ENCODE assay signal across 12 cellular contexts in the genomic region with DNA sequence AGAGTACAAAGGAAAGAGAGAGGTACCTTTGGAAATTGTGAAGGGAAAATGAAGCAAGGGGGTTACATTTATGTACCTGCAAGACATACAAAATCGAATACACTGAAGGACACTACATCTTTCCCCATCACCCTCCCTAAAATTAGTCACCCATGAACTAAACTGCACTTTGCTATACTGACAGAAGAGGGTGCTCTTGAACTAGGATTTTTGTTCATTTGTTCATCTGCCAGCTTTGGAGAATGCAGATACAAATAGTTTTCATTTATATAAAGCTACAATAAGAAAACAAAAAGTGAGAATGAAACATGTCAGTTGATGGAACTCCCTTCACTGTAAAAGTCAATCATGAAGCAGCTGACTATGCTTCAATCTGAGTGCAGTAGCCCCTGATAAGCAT. TPM values are rescaled to one million over a fixed set of nuclear protein-coding genes. Genes with fewer than 3 reads are reported as not detected.
A peak's percentile ranks its signal among the peaks of the same experiment; 100 is the strongest.
DNase-seq lines count a peak whose midpoint lies in the region; ATAC-seq and TF ChIP-seq lines count a peak whose summit lies in the region.
"Had no signal": no experiment of that assay in that cellular context is flagged by ENCODE, and none has a peak within 500 bp of the region (broad histone marks: within the 10 kb centered on the region; RNA-seq: fewer than 3 reads in every experiment).

No MANE protein-coding gene starts in this region.

- H2AFZ ChIP-seq in DND-41 (ENCODE audit: low read depth, low read length) (no peak overlapping the region), SU-DHL-6 (ENCODE audit: low read depth, low read length, severe bottlenecking) (no peak overlapping the region)

- H3K79me2 ChIP-seq in DND-41 (ENCODE audit: insufficient read depth, low read length) = no peaks in the 10 kb centered on the region
- H3K79me2 ChIP-seq in SU-DHL-6 (ENCODE audit: insufficient read depth, low read length) = no peaks in the 10 kb centered on the region

- TF ChIP-seq CTCF in DND-41 (IDR thresholded peaks at IDR 0.05; ENCODE audit: borderline replicate concordance, extremely low read depth, low read length, poor library complexity, severe bottlenecking) (peak; percentile 70), SU-DHL-6 (IDR thresholded peaks at IDR 0.05; ENCODE audit: insufficient read depth, low read length, poor library complexity, severe bottlenecking) (peak; percentile 49), GM13976 (IDR thresholded peaks at IDR 0.05; ENCODE audit: borderline replicate concordance, control extremely low read depth, extremely low read depth, insufficient read depth, missing control alignments) (no peak)

- intact Hi-C loops in left colon (cut with DNase I, micrococcal nuclease) = no loop called here

- in situ Hi-C loops in GM13976 (cut with MboI; ENCODE audit: low sequenced_read_pairs, unreplicated experiment) = no loop called here

- ATAC-seq in DND-41 (ENCODE audit: insufficient read depth, low read depth) (no peak; the same call in 2 of the 3 replicates), left colon (peak; percentile 26)

- DNase-seq in DND-41 = no peak
- DNase-seq in HS-27A (ENCODE audit: low read depth) = peak; percentile 55
- no peak for DNase-seq in left colon
- DNase-seq in GM13976 (ENCODE audit: low spot score) = no peak
- no peak for DNase-seq in GDM1 (lab: John Stamatoyannopoulos, UW)
- no peak for DNase-seq in activated CD4-positive, alpha-beta T cell treated with anti-CD3 and anti-CD28 coated beads, Interleukin-2, amount 50 U/mL, for 4 hours
- no peak for DNase-seq in NCI-H345 (lab: John Stamatoyannopoulos, UW)
- DNase-seq: activated CD4-positive, CD25-positive, alpha-beta regulatory T cell treated with anti-CD3 and anti-CD28 coated beads, Interleukin-2, amount 50 U/mL, for 72 hours; MG63; stimulated activated naive CD4-positive, alpha-beta T cell treated with Interleukin-2 at 50 U/mL for 16 hours had no signal

- H3K27me3 ChIP-seq in DND-41 (ENCODE audit: insufficient read depth, low read length, poor library complexity) (no peaks in the 10 kb centered on the region), SU-DHL-6 (ENCODE audit: low read length) (no peaks in the 10 kb centered on the region)
- H3K27me3 ChIP-seq: MG63, neutrophil had no signal

- H3K9me3 ChIP-seq in DND-41 (ENCODE audit: insufficient read depth, low read length, severe bottlenecking) (no peaks in the 10 kb centered on the region), SU-DHL-6 (ENCODE audit: insufficient read depth, low read length) (no peaks in the 10 kb centered on the region)
- H3K9me3 ChIP-seq: MG63, neutrophil had no signal

- no peaks in the 10 kb centered on the region for H3K9me2 ChIP-seq in SU-DHL-6 (replicated peaks; ENCODE audit: insufficient read depth, low read length)

- no peak overlapping the region for H3K4me2 ChIP-seq in DND-41 (ENCODE audit: insufficient read depth, low read length)
- H3K4me2 ChIP-seq in SU-DHL-6 (ENCODE audit: low read depth, low read length, poor library complexity, severe bottlenecking) = no peak overlapping the region

- no peaks in the 10 kb centered on the region for H3K4me1 ChIP-seq in DND-41 (ENCODE audit: insufficient read depth, low read length)

- H3K36me3 ChIP-seq in DND-41 (ENCODE audit: insufficient read depth, low read length) = peaks cover 30% of the 10 kb centered on the region
- no peaks in the 10 kb centered on the region for H3K36me3 ChIP-seq in SU-DHL-6 (ENCODE audit: low read length)
- H3K36me3 ChIP-seq: neutrophil had no signal

- H3K4me3 ChIP-seq in DND-41 (ENCODE audit: low read depth in 1 of 2, low read length in 2 of 2) (no peak overlapping the region), SU-DHL-6 (ENCODE audit: insufficient read depth, low read length, poor library complexity, severe bottlenecking) (no peak overlapping the region)
- H3K4me3 ChIP-seq: MG63 had no signal

- H3F3A ChIP-seq in SU-DHL-6 (ENCODE audit: insufficient read depth) = no peaks in the 10 kb centered on the region

- H3K27ac ChIP-seq in DND-41 (ENCODE audit: low read length) (no peak overlapping the region), SU-DHL-6 (ENCODE audit: low read depth, low read length) (no peak overlapping the region)
- H3K27ac ChIP-seq: neutrophil had no signal

- H4K20me1 ChIP-seq in DND-41 (ENCODE audit: insufficient read depth, low read length) (no peaks in the 10 kb centered on the region), SU-DHL-6 (ENCODE audit: low read depth, low read length) (no peaks in the 10 kb centered on the region)

- no peak overlapping the region for H3K9ac ChIP-seq in DND-41 (ENCODE audit: low read depth, low read length)
- H3K9ac ChIP-seq in SU-DHL-6 (ENCODE audit: low read length) = no peak overlapping the region

RNA-seq across cellular contexts. Expression of a gene that starts 55.7 kb away (rescaled TPM):
- total RNA-seq in left colon = 10 to 100 TPM; 53.0 to 59.1 TPM
